In the genomic region with DNA sequence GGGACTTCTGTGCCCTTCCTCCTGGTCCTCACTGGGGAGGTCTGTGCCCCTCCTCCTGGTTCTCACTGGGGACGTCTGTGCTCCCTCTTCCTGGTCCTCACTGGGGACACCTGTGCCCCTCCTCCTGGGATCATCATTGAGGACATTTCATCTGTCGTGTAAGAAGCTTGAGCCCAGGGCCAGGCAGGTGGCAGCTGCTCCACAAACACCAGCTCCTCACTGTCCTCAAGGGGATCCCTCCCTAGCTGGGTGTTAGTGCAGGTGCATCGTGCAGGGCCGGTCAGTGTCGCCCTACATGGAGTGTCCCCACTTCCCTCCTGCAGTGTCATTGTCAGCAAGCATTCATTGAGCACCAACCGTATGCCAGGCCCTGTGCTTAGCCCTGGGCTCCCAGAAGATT, we compare ENCODE assay signal across 18 cellular contexts.
DNase-seq lines count a peak whose midpoint lies in the region; ATAC-seq and TF ChIP-seq lines count a peak whose summit lies in the region.
"Had no signal": no experiment of that assay in that cellular context is flagged by ENCODE, and none has a peak within 500 bp of the region (broad histone marks: within the 10 kb centered on the region; RNA-seq: fewer than 3 reads in every experiment).

No MANE protein-coding gene starts in this region.

- H3K4me2 ChIP-seq in BLaER1, result peak overlapping the region; percentile 49

- WGBS in sigmoid colon, 2 donors, result 60 to 75% methylated on average over 6 of the region's 6 CpGs
- WGBS in right cardiac atrium, result 73% methylated on average over 6 of the region's 6 CpGs
- 68 to 75% methylated on average over 6 of the region's 6 CpGs for WGBS in thyroid gland, 2 donors

- H3K4me3 ChIP-seq in BLaER1, result no peak overlapping the region
- H3K4me3 ChIP-seq in sigmoid colon, result no peak overlapping the region
- no peak overlapping the region for H3K4me3 ChIP-seq in right cardiac atrium (ENCODE audit: low read length)
- H3K4me3 ChIP-seq in thyroid gland (replicated peaks in 1 of 3), result no peak overlapping the region
- H3K4me3 ChIP-seq: GM12878, MG63, Peyer's patch had no signal

- ATAC-seq in right cardiac atrium, result no peak
- no peak for ATAC-seq in GM18909 (IDR thresholded peaks at IDR 0.05; ENCODE audit: poor library complexity, unreplicated experiment)
- ATAC-seq: GM12878 had no signal

- H3K27ac ChIP-seq in BLaER1 (no peak overlapping the region), sigmoid colon (no peak overlapping the region), right cardiac atrium (ENCODE audit: low read length) (no peak overlapping the region), thyroid gland (no peak overlapping the region)
- H3K27ac ChIP-seq: Peyer's patch had no signal

- H4K20me1 ChIP-seq in BLaER1, result no peaks in the 10 kb centered on the region

- DNase-seq in COLO668 (lab: John Stamatoyannopoulos, UW; ENCODE audit: unreplicated experiment) (peak; percentile 57), ecto neural progenitor cell (ENCODE audit: low spot score) (peak; percentile 30), sigmoid colon (peak; percentile 53), right cardiac atrium (no peak), thyroid gland (no peak)
- DNase-seq: ACHN; GF-D8; Kasumi-1; MG63; NCI-H1105; NCI-H2081 treated with DMSO at 0.1 percent for 48 hours; NCI-H2227 treated with DMSO at 0.1 percent for 48 hours; NCI-H526 treated with DMSO at 0.1 percent for 48 hours; NK-92 treated with Interleukin-12 subunit alpha and Interleukin-12 subunit beta, amount 100 ng/mL, for 24 hours; Peyer's patch had no signal

- intact Hi-C loops in sigmoid colon (cut with DNase I), result no loop called here
- intact Hi-C loops in right cardiac atrium (cut with DNase I), result no loop called here
- intact Hi-C loops in thyroid gland (cut with DNase I), result no loop called here

- TF ChIP-seq POLR2A in sigmoid colon (IDR thresholded peaks at IDR 0.05), result no peak
- no peak for TF ChIP-seq POLR2A in thyroid gland (IDR thresholded peaks at IDR 0.05)

- no peak for TF ChIP-seq CTCF in sigmoid colon (IDR thresholded peaks at IDR 0.05)
- no peak for TF ChIP-seq CTCF in thyroid gland (IDR thresholded peaks at IDR 0.05)

- peaks cover 46% of the 10 kb centered on the region for H3K4me1 ChIP-seq in BLaER1
- H3K4me1 ChIP-seq in sigmoid colon, result no peaks in the 10 kb centered on the region
- no peaks in the 10 kb centered on the region for H3K4me1 ChIP-seq in right cardiac atrium (ENCODE audit: control insufficient read depth, insufficient read depth, low read length)
- H3K4me1 ChIP-seq in thyroid gland, result no peaks in the 10 kb centered on the region
- H3K4me1 ChIP-seq: Peyer's patch had no signal

- H3K27me3 ChIP-seq in BLaER1 (no peaks in the 10 kb centered on the region), sigmoid colon (peaks cover 0 to 7% (median 0%) of the 10 kb centered on the region in 3 donors), right cardiac atrium (ENCODE audit: control insufficient read depth, insufficient read depth) (no peaks in the 10 kb centered on the region), thyroid gland (no peaks in the 10 kb centered on the region)
- H3K27me3 ChIP-seq: MG63, Peyer's patch had no signal

- H3K9me3 ChIP-seq in BLaER1 (no peaks in the 10 kb centered on the region), sigmoid colon (no peaks in the 10 kb centered on the region), right cardiac atrium (ENCODE audit: control insufficient read depth, low read length) (no peaks in the 10 kb centered on the region), thyroid gland (no peaks in the 10 kb centered on the region)
- H3K9me3 ChIP-seq: MG63, Peyer's patch had no signal

- H3K9ac ChIP-seq in BLaER1, result no peak overlapping the region

- H3K36me3 ChIP-seq in BLaER1 (no peaks in the 10 kb centered on the region), sigmoid colon (no peaks in the 10 kb centered on the region), thyroid gland (no peaks in the 10 kb centered on the region)
- H3K36me3 ChIP-seq: MG63, Peyer's patch had no signal

- no peak for TF ChIP-seq EP300 in sigmoid colon (IDR thresholded peaks at IDR 0.05)

Comparison
In these comparisons a context has a peak if more than half of its experiments do, and no peak if none do; other contexts are left out.
1. DNase-seq: peak in COLO668 (single experiment), ecto neural progenitor cell (single experiment) and sigmoid colon (single experiment); none in right cardiac atrium (0 of 3) and thyroid gland (0 of 2).